In the genomic region with DNA sequence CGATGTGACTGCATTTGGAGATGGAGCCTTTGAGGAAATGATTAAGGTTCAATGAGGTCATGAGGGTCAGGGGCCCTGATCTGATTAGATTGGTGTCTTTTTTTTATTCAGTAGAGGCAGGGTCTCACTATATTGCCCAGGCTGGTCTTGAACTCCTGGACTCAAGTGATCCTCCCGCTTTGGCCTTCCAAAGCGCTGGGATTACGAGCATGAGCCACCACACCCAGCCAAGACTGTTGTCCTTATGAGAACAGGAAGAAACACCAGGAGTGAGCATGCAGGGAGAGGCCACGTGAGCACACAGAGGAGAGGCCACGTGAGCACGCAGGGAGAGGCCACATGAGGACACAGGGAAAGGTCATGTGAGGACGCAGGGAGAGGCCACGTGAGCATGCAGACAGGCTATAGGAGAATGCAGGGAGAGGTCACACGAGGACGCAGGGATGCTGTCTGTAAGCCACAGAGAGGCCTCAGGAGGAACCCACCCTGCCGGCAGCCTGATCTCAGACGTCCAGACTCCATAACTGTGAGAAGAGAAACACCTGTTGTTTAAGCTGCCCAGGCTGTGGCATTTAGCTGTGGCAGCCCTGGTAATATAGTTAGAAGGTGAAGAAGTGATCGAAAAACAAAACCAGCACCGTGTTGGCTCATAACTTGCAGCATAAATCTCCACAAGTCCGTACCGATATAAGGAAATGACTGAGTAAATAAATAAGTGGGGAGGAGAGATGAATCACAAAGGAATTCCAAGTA, we compare ENCODE assay signal across 1 cellular context.
A peak's percentile ranks its signal among the peaks of the same experiment; 100 is the strongest.
TF ChIP-seq lines count a peak whose summit lies in the region.

No MANE protein-coding gene starts in this region.

TF ChIP-seq in K562, 482 proteins besides CTCF, POLR2A, EP300 and RAD21 (continued from another document and continues in another):
- TF ChIP-seq, protein P1, sequence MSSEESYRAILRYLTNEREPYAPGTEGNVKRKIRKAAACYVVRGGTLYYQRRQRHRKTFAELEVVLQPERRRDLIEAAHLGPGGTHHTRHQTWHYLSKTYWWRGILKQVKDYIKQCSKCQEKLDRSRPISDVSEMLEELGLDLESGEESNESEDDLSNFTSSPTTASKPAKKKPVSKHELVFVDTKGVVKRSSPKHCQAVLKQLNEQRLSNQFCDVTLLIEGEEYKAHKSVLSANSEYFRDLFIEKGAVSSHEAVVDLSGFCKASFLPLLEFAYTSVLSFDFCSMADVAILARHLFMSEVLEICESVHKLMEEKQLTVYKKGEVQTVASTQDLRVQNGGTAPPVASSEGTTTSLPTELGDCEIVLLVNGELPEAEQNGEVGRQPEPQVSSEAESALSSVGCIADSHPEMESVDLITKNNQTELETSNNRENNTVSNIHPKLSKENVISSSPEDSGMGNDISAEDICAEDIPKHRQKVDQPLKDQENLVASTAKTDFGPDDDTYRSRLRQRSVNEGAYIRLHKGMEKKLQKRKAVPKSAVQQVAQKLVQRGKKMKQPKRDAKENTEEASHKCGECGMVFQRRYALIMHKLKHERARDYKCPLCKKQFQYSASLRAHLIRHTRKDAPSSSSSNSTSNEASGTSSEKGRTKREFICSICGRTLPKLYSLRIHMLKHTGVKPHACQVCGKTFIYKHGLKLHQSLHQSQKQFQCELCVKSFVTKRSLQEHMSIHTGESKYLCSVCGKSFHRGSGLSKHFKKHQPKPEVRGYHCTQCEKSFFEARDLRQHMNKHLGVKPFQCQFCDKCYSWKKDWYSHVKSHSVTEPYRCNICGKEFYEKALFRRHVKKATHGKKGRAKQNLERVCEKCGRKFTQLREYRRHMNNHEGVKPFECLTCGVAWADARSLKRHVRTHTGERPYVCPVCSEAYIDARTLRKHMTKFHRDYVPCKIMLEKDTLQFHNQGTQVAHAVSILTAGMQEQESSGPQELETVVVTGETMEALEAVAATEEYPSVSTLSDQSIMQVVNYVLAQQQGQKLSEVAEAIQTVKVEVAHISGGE (CRISPR knock-in tag; IDR thresholded peaks at IDR 0.05): peak in 1 of 3 experiments; percentile 82; a peak in 2 of 6 replicates
- TF ChIP-seq RFX5 (IDR thresholded peaks at IDR 0.05; ENCODE audit: low read depth, low read length) (no peak), NCOA4 (IDR thresholded peaks at IDR 0.05; ENCODE audit: partially characterized antibody) (no peak), POLR2H (tag; IDR thresholded peaks at IDR 0.05; ENCODE audit: low read depth) (no peak), ARHGAP35 (IDR thresholded peaks at IDR 0.05; ENCODE audit: partially characterized antibody) (no peak), PHF20 (IDR thresholded peaks at IDR 0.05; ENCODE audit: partially characterized antibody) (peak; percentile 91), ARID2 (IDR thresholded peaks at IDR 0.05) (no peak), GABPB1 (CRISPR knock-in tag; IDR thresholded peaks at IDR 0.05) (peak; percentile 68; the same call in 1 of the 2 replicates), NR2C2 (CRISPR knock-in tag; IDR thresholded peaks at IDR 0.05) (peak; percentile 71; the same call in 1 of the 2 replicates), NR2C2 (tag; IDR thresholded peaks at IDR 0.05) (peak; percentile 88), HCFC1 (IDR thresholded peaks at IDR 0.05; ENCODE audit: low read depth, low read length) (peak; percentile 55), BRD4 (IDR thresholded peaks at IDR 0.05) (no peak), ZNF583 (CRISPR knock-in tag; IDR thresholded peaks at IDR 0.05) (0 out of 2 replicates have a peak, but pooled peaks have one; percentile 22), RCOR1 (IDR thresholded peaks at IDR 0.05; ENCODE audit: borderline replicate concordance in 1 of 2, low read depth in 2 of 2, low read length in 2 of 2) (peak in 1 of 2 experiments; percentile 88; a peak in 2 of 4 replicates), GTF2F1 (IDR thresholded peaks at IDR 0.05; ENCODE audit: low read depth, low read length) (peak; percentile 73; the same call in 1 of the 2 replicates), NR2F6 (CRISPR knock-in tag; IDR thresholded peaks at IDR 0.05) (0 out of 2 replicates have a peak, but pooled peaks have one; percentile 31), SAFB (IDR thresholded peaks at IDR 0.05; ENCODE audit: borderline replicate concordance, low read depth, low read length) (no peak), PYGO2 (tag; IDR thresholded peaks at IDR 0.05) (no peak), ELF1 (tag; IDR thresholded peaks at IDR 0.05) (peak; percentile 77), GABPA (tag; conservative IDR thresholded peaks at IDR 0.05; ENCODE audit: low read depth) (no peak; the same call in 1 of the 2 replicates), PCBP2 (IDR thresholded peaks at IDR 0.05; ENCODE audit: low read depth, low read length, poor library complexity, severe bottlenecking) (no peak), ADNP (tag; IDR thresholded peaks at IDR 0.05) (peak; percentile 99), FOS (IDR thresholded peaks at IDR 0.05; ENCODE audit: extremely low read depth, insufficient read length) (peak; percentile 79), NR2C1 (IDR thresholded peaks at IDR 0.05) (peak; percentile 83), NR2C1 (tag; IDR thresholded peaks at IDR 0.05) (peak; percentile 78), CBFA2T3 (IDR thresholded peaks at IDR 0.05) (peak; percentile 64), MTA3 (IDR thresholded peaks at IDR 0.05; ENCODE audit: borderline replicate concordance) (peak; percentile 89), DMBX1 (CRISPR knock-in tag; IDR thresholded peaks at IDR 0.05; ENCODE audit: borderline replicate concordance) (peak; percentile 32; the same call in 1 of the 2 replicates), NONO (IDR thresholded peaks at IDR 0.05; ENCODE audit: low read depth in 2 of 2, low read length in 1 of 2) (0 out of 4 replicates have a peak, but pooled peaks of 1 of the 2 experiments have one; percentile 69), SIX5 (IDR thresholded peaks at IDR 0.05; ENCODE audit: borderline replicate concordance in 1 of 2, insufficient read depth in 1 of 2, low read depth in 1 of 2, low read length in 2 of 2) (no peak), CREM (IDR thresholded peaks at IDR 0.05; ENCODE audit: low read depth) (peak; percentile 86), FOSL1 (tag; conservative IDR thresholded peaks at IDR 0.05) (peak; percentile 59; the same call in 1 of the 2 replicates), TAF9B (IDR thresholded peaks at IDR 0.05; ENCODE audit: partially characterized antibody) (peak; percentile 83), CCAR2 (IDR thresholded peaks at IDR 0.05; ENCODE audit: low read depth, low read length) (no peak), SMAD4 (CRISPR knock-in tag; conservative IDR thresholded peaks at IDR 0.05) (peak; percentile 97)
- TF ChIP-seq, protein P2, sequence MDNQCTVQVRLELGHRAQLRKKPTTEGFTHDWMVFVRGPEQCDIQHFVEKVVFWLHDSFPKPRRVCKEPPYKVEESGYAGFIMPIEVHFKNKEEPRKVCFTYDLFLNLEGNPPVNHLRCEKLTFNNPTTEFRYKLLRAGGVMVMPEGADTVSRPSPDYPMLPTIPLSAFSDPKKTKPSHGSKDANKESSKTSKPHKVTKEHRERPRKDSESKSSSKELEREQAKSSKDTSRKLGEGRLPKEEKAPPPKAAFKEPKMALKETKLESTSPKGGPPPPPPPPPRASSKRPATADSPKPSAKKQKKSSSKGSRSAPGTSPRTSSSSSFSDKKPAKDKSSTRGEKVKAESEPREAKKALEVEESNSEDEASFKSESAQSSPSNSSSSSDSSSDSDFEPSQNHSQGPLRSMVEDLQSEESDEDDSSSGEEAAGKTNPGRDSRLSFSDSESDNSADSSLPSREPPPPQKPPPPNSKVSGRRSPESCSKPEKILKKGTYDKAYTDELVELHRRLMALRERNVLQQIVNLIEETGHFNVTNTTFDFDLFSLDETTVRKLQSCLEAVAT (IDR thresholded peaks at IDR 0.05): 0 out of 4 replicates have a peak, but pooled peaks of 1 of the 2 experiments have one; percentile 75
- TF ChIP-seq, protein P3, sequence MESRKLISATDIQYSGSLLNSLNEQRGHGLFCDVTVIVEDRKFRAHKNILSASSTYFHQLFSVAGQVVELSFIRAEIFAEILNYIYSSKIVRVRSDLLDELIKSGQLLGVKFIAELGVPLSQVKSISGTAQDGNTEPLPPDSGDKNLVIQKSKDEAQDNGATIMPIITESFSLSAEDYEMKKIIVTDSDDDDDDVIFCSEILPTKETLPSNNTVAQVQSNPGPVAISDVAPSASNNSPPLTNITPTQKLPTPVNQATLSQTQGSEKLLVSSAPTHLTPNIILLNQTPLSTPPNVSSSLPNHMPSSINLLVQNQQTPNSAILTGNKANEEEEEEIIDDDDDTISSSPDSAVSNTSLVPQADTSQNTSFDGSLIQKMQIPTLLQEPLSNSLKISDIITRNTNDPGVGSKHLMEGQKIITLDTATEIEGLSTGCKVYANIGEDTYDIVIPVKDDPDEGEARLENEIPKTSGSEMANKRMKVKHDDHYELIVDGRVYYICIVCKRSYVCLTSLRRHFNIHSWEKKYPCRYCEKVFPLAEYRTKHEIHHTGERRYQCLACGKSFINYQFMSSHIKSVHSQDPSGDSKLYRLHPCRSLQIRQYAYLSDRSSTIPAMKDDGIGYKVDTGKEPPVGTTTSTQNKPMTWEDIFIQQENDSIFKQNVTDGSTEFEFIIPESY (CRISPR knock-in tag; IDR thresholded peaks at IDR 0.05): peak; percentile 89
- TF ChIP-seq, protein P4, sequence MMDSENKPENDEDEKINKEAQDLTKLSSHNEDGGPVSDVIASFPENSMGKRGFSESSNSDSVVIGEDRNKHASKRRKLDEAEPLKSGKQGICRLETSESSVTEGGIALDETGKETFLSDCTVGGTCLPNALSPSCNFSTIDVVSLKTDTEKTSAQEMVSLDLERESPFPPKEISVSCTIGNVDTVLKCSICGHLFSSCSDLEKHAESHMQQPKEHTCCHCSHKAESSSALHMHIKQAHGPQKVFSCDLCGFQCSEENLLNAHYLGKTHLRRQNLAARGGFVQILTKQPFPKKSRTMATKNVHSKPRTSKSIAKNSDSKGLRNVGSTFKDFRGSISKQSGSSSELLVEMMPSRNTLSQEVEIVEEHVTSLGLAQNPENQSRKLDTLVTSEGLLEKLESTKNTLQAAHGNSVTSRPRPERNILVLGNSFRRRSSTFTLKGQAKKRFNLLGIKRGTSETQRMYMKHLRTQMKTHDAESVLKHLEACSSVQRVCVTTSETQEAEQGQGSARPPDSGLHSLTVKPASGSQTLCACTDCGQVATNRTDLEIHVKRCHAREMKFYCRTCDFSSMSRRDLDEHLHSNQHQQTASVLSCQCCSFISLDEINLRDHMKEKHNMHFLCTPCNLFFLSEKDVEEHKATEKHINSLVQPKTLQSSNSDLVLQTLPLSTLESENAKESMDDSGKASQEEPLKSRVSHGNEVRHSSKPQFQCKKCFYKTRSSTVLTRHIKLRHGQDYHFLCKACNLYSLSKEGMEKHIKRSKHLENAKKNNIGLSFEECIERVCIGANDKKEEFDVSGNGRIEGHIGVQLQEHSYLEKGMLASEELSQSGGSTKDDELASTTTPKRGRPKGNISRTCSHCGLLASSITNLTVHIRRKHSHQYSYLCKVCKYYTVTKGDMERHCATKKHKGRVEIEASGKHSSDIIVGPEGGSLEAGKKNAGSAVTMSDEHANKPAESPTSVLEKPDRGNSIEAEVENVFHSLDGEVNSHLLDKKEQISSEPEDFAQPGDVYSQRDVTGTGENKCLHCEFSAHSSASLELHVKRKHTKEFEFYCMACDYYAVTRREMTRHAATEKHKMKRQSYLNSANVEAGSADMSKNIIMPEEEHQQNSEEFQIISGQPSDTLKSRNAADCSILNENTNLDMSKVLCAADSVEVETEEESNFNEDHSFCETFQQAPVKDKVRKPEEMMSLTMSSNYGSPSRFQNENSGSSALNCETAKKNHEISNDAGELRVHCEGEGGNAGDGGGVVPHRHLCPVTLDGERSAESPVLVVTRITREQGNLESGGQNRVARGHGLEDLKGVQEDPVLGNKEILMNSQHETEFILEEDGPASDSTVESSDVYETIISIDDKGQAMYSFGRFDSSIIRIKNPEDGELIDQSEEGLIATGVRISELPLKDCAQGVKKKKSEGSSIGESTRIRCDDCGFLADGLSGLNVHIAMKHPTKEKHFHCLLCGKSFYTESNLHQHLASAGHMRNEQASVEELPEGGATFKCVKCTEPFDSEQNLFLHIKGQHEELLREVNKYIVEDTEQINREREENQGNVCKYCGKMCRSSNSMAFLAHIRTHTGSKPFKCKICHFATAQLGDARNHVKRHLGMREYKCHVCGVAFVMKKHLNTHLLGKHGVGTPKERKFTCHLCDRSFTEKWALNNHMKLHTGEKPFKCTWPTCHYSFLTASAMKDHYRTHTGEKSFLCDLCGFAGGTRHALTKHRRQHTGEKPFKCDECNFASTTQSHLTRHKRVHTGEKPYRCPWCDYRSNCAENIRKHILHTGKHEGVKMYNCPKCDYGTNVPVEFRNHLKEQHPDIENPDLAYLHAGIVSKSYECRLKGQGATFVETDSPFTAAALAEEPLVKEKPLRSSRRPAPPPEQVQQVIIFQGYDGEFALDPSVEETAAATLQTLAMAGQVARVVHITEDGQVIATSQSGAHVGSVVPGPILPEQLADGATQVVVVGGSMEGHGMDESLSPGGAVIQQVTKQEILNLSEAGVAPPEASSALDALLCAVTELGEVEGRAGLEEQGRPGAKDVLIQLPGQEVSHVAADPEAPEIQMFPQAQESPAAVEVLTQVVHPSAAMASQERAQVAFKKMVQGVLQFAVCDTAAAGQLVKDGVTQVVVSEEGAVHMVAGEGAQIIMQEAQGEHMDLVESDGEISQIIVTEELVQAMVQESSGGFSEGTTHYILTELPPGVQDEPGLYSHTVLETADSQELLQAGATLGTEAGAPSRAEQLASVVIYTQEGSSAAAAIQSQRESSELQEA (IDR thresholded peaks at IDR 0.05; ENCODE audit: low read depth): 0 out of 2 replicates have a peak, but pooled peaks have one; percentile 32
- TF ChIP-seq, protein P5, sequence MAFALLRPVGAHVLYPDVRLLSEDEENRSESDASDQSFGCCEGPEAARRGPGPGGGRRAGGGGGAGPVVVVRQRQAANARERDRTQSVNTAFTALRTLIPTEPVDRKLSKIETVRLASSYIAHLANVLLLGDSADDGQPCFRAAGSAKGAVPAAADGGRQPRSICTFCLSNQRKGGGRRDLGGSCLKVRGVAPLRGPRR (CRISPR knock-in tag; IDR thresholded peaks at IDR 0.05): peak; percentile 63; the same call in 1 of the 2 replicates
- TF ChIP-seq, protein P6, sequence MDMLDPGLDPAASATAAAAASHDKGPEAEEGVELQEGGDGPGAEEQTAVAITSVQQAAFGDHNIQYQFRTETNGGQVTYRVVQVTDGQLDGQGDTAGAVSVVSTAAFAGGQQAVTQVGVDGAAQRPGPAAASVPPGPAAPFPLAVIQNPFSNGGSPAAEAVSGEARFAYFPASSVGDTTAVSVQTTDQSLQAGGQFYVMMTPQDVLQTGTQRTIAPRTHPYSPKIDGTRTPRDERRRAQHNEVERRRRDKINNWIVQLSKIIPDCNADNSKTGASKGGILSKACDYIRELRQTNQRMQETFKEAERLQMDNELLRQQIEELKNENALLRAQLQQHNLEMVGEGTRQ (CRISPR knock-in tag; IDR thresholded peaks at IDR 0.05): peak; percentile 98
- TF ChIP-seq, protein P7, sequence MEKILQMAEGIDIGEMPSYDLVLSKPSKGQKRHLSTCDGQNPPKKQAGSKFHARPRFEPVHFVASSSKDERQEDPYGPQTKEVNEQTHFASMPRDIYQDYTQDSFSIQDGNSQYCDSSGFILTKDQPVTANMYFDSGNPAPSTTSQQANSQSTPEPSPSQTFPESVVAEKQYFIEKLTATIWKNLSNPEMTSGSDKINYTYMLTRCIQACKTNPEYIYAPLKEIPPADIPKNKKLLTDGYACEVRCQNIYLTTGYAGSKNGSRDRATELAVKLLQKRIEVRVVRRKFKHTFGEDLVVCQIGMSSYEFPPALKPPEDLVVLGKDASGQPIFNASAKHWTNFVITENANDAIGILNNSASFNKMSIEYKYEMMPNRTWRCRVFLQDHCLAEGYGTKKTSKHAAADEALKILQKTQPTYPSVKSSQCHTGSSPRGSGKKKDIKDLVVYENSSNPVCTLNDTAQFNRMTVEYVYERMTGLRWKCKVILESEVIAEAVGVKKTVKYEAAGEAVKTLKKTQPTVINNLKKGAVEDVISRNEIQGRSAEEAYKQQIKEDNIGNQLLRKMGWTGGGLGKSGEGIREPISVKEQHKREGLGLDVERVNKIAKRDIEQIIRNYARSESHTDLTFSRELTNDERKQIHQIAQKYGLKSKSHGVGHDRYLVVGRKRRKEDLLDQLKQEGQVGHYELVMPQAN (IDR thresholded peaks at IDR 0.05; ENCODE audit: borderline replicate concordance): peak; percentile 87; the same call in 1 of the 2 replicates
